Comparison of ENCODE assay signal across 8 cellular contexts in genomic region chr10:118045842-118046490, GRCh38. TPM values are rescaled to one million over a fixed set of nuclear protein-coding genes. Genes with fewer than 3 reads are reported as not detected.
DNase-seq lines count a peak whose midpoint lies in the region; ATAC-seq and TF ChIP-seq lines count a peak whose summit lies in the region.

No MANE protein-coding gene starts in this region.

- H3K4me3 ChIP-seq in iPS-15b (ENCODE audit: low read depth, low read length) (peak overlapping the region; percentile 77), gastrocnemius medialis (peak overlapping the region; percentile 74 to 92 (median 78))

- in situ Hi-C loops in gastrocnemius medialis (cut with MboI; ENCODE audit: low sequenced_read_pairs in 4 of 4) = loop anchor here in 2 of 4 donors (25.0 kb wide), 1 partner anchor 291 kb away; the partner anchor contains the start of gene FAM204A (in 2 of the 2)

- H3K36me3 ChIP-seq in iPS-15b (ENCODE audit: control insufficient read depth, insufficient read depth, low read length) (no peaks in the 10 kb centered on the region), gastrocnemius medialis (no peaks in the 10 kb centered on the region)

- H3K27ac ChIP-seq in gastrocnemius medialis = peak overlapping the region; percentile 87 to 96 (median 92)

- peak overlapping the region; percentile 84 to 96 (median 94) for H3K4me3 Mint-ChIP-seq in brain

- TF ChIP-seq CTCF in brain (conservative IDR thresholded peaks at IDR 0.05) (no peak), gastrocnemius medialis (IDR thresholded peaks at IDR 0.05 in 4 of 5, conservative IDR thresholded peaks at IDR 0.05 in 1 of 5) (no peak)

- H3K4me1 ChIP-seq in iPS-15b (ENCODE audit: control insufficient read depth, insufficient read depth, low read length) (peaks cover 4% of the 10 kb centered on the region), gastrocnemius medialis (peaks cover 43 to 54% of the 10 kb centered on the region in 2 donors)

- no peaks in the 10 kb centered on the region for H3K27me3 ChIP-seq in iPS-15b (ENCODE audit: control insufficient read depth, insufficient read depth, low read length)
- no peaks in the 10 kb centered on the region for H3K27me3 ChIP-seq in gastrocnemius medialis

- H3K4me1 Mint-ChIP-seq in brain = peaks cover 58% of the 10 kb centered on the region

- no peaks in the 10 kb centered on the region for H3K9me3 Mint-ChIP-seq in brain

- peak overlapping the region; percentile 50 for H3K9ac ChIP-seq in iPS-15b (ENCODE audit: low read depth, low read length)

- peaks cover 7% of the 10 kb centered on the region for H3K27me3 Mint-ChIP-seq in brain

- no peaks in the 10 kb centered on the region for H3K9me3 ChIP-seq in iPS-15b (ENCODE audit: control insufficient read depth, insufficient read depth, low read length)
- no peaks in the 10 kb centered on the region for H3K9me3 ChIP-seq in gastrocnemius medialis

- intact Hi-C loops in gastrocnemius medialis (cut with DNase I; ENCODE audit: low total_unique reads) = loop anchor here (1.0 to 10.0 kb wide), 5 partner anchors 297 to 1301 kb away; partner anchors contain the start of genes CACUL1, FAM204A, HSPA12A and PDZD8

- no peaks in the 10 kb centered on the region for H3K36me3 Mint-ChIP-seq in brain

- ATAC-seq in GM21423 (IDR thresholded peaks at IDR 0.05; ENCODE audit: unreplicated experiment) (peak; percentile 22), gastrocnemius medialis (peak; percentile 82 to 87)

- peak; percentile 61 for DNase-seq in DMS 273 (lab: John Stamatoyannopoulos, UW; ENCODE audit: unreplicated experiment)
- peak; percentile 53 for DNase-seq in HT1080 (ENCODE audit: low read depth)
- peak; percentile 69 for DNase-seq in SW480 (ENCODE audit: low spot score)
- DNase-seq in gastrocnemius medialis = peak; percentile 59 to 64
- no peak for DNase-seq in superior temporal gyrus (ENCODE audit: extremely low spot score)

- H3K27ac Mint-ChIP-seq in brain = peak overlapping the region; percentile 88 to 96 (median 93)

- TF ChIP-seq POLR2A in gastrocnemius medialis (IDR thresholded peaks at IDR 0.05) = no peak

RNA-seq across cellular contexts. Expression of gene RAB11FIP2, which starts 0.8 kb away (rescaled TPM):
- total RNA-seq in HT1080 (2014; rRNA removed; shearing (Covaris generic)) = 8.2 and 12.3 TPM in 2 replicates
- 11.0 and 14.3 TPM in 2 replicates for polyA plus RNA-seq in HT1080 (2015; cell fraction: cytosol; rRNA removed)
- polyA plus RNA-seq in HT1080 (2015; cell fraction: nucleus; rRNA removed) = 15.0 TPM in 2 replicates
- polyA plus RNA-seq in brain (ENCODE audit: insufficient read depth, low read depth, low replicate concordance) = 3.5 TPM
- total RNA-seq in gastrocnemius medialis = 10 to 100 TPM in 3 of 4 donors, 1 to 10 TPM in 1; 9.6 to 15.5 (median 11.3) TPM
